ENCODE assay signal across 8 cellular contexts in the genomic region with DNA sequence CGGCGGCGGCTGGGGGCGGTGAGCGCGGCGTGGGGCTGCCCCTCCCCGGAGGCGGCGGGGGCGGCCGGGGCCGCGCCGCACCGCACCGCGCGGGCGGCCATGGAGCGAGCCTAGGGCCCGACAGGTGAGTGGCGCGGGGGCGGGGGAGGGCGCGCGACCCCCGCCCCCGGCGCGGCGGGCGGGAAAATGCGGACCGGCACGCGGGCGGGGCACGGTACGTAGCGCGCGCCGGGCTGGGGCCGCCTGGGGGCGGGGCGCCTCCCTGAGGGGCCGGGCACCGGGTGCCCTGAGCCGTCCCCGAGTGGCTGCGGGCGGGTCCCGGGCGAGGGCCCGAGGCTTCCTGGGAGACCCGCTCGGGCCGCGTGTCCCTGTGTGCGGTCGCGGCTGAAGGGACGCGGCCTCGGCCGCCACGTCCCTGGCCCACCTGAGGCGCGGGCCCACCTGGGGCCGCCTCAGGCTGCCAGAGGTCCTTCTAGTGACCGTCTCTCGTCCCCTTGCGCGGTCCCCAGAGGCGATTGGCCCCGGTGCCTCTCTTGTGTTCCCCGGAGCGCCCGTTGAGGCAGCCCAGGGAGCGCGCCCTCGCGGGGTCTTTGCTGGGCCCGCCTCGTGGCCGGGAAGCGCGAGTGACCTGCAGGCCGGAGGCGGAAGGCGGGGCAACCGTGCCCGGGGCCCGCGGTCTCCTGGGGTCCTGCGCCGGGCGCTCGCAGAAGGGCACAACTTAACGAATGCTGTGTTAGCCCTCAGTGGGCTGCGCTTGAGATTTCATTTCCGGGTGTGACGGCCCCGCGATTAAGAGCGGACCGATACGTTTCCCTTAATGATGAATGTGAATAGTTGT. TPM values are rescaled to one million over a fixed set of nuclear protein-coding genes. Genes with fewer than 3 reads are reported as not detected.
A peak's percentile ranks its signal among the peaks of the same experiment; 100 is the strongest.
DNase-seq lines count a peak whose midpoint lies in the region; ATAC-seq, FAIRE-seq and TF ChIP-seq lines count a peak whose summit lies in the region.

No MANE protein-coding gene starts in this region.

- TF ChIP-seq RAD21 in neural cell (conservative IDR thresholded peaks at IDR 0.05): no peak

- no peak for FAIRE-seq in RCC 7860 (lab: Jason Lieb, UNC)

- H3K4me1 ChIP-seq in HUES64 (ENCODE audit: insufficient read depth, low read length): peaks cover 32% of the 10 kb centered on the region
- H3K4me1 ChIP-seq in stomach: peaks cover 18 to 55% (median 46%) of the 10 kb centered on the region in 4 donors

- intact Hi-C loops in stomach (cut with DNase I; ENCODE audit: low total_unique reads): no loop called here

- H3K4me3 ChIP-seq in HUES64 (ENCODE audit: low read length): peak overlapping the region; percentile 91
- peak overlapping the region; percentile 84 for H3K4me3 ChIP-seq in fibroblast of mammary gland (ENCODE audit: control insufficient read depth, low read depth, low read length)
- peak overlapping the region; percentile 96 for H3K4me3 ChIP-seq in neural cell (ENCODE audit: low read length)
- peak overlapping the region; percentile 62 to 95 (median 83) for H3K4me3 ChIP-seq in stomach

- TF ChIP-seq CTCF in fibroblast of mammary gland (conservative IDR thresholded peaks at IDR 0.05; ENCODE audit: control insufficient read depth, insufficient read depth, low read depth, low read length): no peak
- no peak for TF ChIP-seq CTCF in neural cell (IDR thresholded peaks at IDR 0.05; ENCODE audit: poor library complexity, severe bottlenecking)
- no peak for TF ChIP-seq CTCF in stomach (IDR thresholded peaks at IDR 0.05)

- TF ChIP-seq EP300 in neural cell (conservative IDR thresholded peaks at IDR 0.05; ENCODE audit: poor library complexity, severe bottlenecking) (peak; percentile 22), stomach (IDR thresholded peaks at IDR 0.05) (no peak)

- H3K9me3 ChIP-seq in HUES64 (ENCODE audit: insufficient read depth, low read depth, low read length) (no peaks in the 10 kb centered on the region), neural cell (ENCODE audit: low read length) (no peaks in the 10 kb centered on the region), stomach (no peaks in the 10 kb centered on the region)

- peak in 1 of 4 donors; percentile 56 for TF ChIP-seq POLR2A in stomach (IDR thresholded peaks at IDR 0.05)

- peaks cover 26% of the 10 kb centered on the region for H3K79me2 ChIP-seq in neural cell (replicated peaks; ENCODE audit: insufficient read depth, low read length)

- DNase-seq in DMS53 treated with DMSO at 0.1 percent for 48 hours (lab: John Stamatoyannopoulos, UW; ENCODE audit: unreplicated experiment) (peak; percentile 62), RCC 7860 (ENCODE audit: low spot score) (peak; percentile 56), fibroblast of mammary gland (ENCODE audit: low read depth) (peak; percentile 29), stomach (peak; percentile 88)
- peak; percentile 50 to 67 for DNase-seq in activated T-helper 1 cell treated with anti-CD3 and anti-CD28 coated beads, Interleukin-2, amount 50 U/mL, for 16 hours (ENCODE audit: low read depth in 1 of 2, low spot score in 1 of 2)

- peak overlapping the region; percentile 56 for H3K4me2 ChIP-seq in neural cell (ENCODE audit: low read length)

- H3K27ac ChIP-seq in HUES64 (ENCODE audit: low read depth, low read length) (peak overlapping the region; percentile 91), neural cell (ENCODE audit: low read length) (peak overlapping the region; percentile 69), stomach (peak overlapping the region; percentile 95 to 99 (median 98))

- H3K9ac ChIP-seq in HUES64 (ENCODE audit: low read depth, low read length): peak overlapping the region; percentile 95
- peak overlapping the region; percentile 82 for H3K9ac ChIP-seq in neural cell (ENCODE audit: low read length)

- H2AFZ ChIP-seq in neural cell (ENCODE audit: low read depth, low read length): peak overlapping the region; percentile 43

- H3K36me3 ChIP-seq in HUES64 (ENCODE audit: insufficient read depth, low read length) (no peaks in the 10 kb centered on the region), neural cell (ENCODE audit: insufficient read depth, low read length) (no peaks in the 10 kb centered on the region), stomach (no peaks in the 10 kb centered on the region)

- no peaks in the 10 kb centered on the region for H4K20me1 ChIP-seq in neural cell (ENCODE audit: insufficient read depth)

- H3K9me2 ChIP-seq in neural cell (ENCODE audit: insufficient read depth, low read length): no peaks in the 10 kb centered on the region

- H3F3A ChIP-seq in neural cell (ENCODE audit: insufficient read depth, low read length, poor library complexity, severe bottlenecking): no peaks in the 10 kb centered on the region

- H3K27me3 ChIP-seq in HUES64 (ENCODE audit: insufficient read depth, low read length) (no peaks in the 10 kb centered on the region), neural cell (ENCODE audit: insufficient read depth, low read depth, low read length) (no peaks in the 10 kb centered on the region), stomach (no peaks in the 10 kb centered on the region)

- ATAC-seq in GM21447 (IDR thresholded peaks at IDR 0.05; ENCODE audit: unreplicated experiment): peak; percentile 75

- under 1% methylated on average over 110 of the region's 110 CpGs for WGBS in HUES64
- WGBS in stomach, 5 donors: 0 to 1% (median 0%) methylated on average over 35 to 89 of the region's 110 CpGs

TF ChIP-seq in neural cell, 6 proteins besides CTCF, POLR2A, EP300 and RAD21:
- TF ChIP-seq MXI1 (conservative IDR thresholded peaks at IDR 0.05; ENCODE audit: poor library complexity, severe bottlenecking): peak; percentile 83
- peak; percentile 22 for TF ChIP-seq SMC3 (conservative IDR thresholded peaks at IDR 0.05; ENCODE audit: poor library complexity)
- TF ChIP-seq POLR2AphosphoS5 (IDR thresholded peaks at IDR 0.05): no peak

RNA-seq across cellular contexts. Expression of a gene that starts 0.5 kb away (rescaled TPM):
- polyA plus RNA-seq in HUES64 (2013, experiment 1 of 2): 20.0 TPM
- polyA plus RNA-seq in HUES64 (2013, experiment 2 of 2): 24.5 TPM
- polyA plus RNA-seq in neural cell: 21.8 and 25.1 TPM in 2 replicates
- 47.0 and 49.1 TPM in 2 replicates for polyA minus RNA-seq in neural cell
- 10 to 100 TPM; 17.4 to 43.3 (median 26.3) TPM for total RNA-seq in stomach
- 1 to 10 TPM; 8.1 to 9.2 (median 8.8) TPM for polyA plus RNA-seq in stomach

RNA-seq across cellular contexts. Expression of a gene that starts 55.7 kb away (rescaled TPM):
- 14.2 TPM for polyA plus RNA-seq in HUES64 (2013, experiment 1 of 2)
- polyA plus RNA-seq in HUES64 (2013, experiment 2 of 2): 13.9 TPM
- polyA plus RNA-seq in neural cell (13.5 and 21.6 TPM in 2 replicates), stomach (10 to 100 TPM in 2 of 3 donors, 1 to 10 TPM in 1; 8.2 to 13.3 (median 10.6) TPM)
- 17.7 and 18.5 TPM in 2 replicates for polyA minus RNA-seq in neural cell
- 100 to 1,000 TPM in 1 of 5 donors, 10 to 100 TPM in 3, 1 to 10 TPM in 1; 5.3 to 285 (median 32.1) TPM for total RNA-seq in stomach

Comparison
In these comparisons a context has a peak if more than half of its experiments do, and no peak if none do; other contexts are left out.
1. Peak in every context shown above with its lines: DNase-seq, ATAC-seq, H3K4me3 ChIP-seq and H3K27ac ChIP-seq.
2. DNase-seq: peak in every context shown above with its lines; median percentile 88 in stomach; 62 in DMS53 treated with DMSO at 0.1 percent for 48 hours; 58 in activated T-helper 1 cell treated with anti-CD3 and anti-CD28 coated beads, Interleukin-2, amount 50 U/mL, for 16 hours; 56 in RCC 7860; 29 in fibroblast of mammary gland.